24 cellular contexts compared by ENCODE assay signal in the genomic region with DNA sequence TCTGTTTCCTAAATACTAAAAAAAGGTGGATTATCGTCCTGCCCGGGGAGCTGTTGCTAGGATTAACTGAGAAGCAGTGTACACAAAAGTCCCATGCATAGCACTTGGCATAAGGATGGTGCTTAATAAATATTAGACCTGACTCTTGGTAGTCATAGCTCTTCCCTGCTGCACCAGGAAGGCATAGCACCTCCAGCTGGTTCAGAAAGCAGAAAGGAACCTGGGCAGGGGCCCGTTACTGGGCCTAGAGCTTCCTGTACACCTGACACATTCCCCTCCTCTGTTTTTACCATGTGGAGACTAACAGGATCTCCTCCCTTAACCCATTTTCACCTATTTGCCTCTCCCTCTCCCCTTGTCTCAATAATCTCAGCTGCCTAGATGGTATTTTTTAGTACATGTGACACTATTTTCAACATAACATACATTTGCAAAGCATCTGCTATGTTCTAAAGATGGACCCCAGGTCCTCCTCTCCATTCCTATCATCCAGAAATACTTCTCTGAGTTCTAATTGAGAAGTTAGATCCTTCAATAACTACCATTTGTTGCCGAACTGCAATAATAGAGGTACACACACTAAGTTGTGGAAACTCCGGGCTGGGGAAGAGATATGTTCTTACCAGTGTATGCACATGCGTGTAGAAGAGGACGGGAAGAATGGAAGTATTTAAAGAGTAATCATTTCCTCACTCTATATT. TPM values are rescaled to one million over a fixed set of nuclear protein-coding genes. Genes with fewer than 3 reads are reported as not detected.
DNase-seq lines count a peak whose midpoint lies in the region; ATAC-seq and TF ChIP-seq lines count a peak whose summit lies in the region.
"Had no signal": no experiment of that assay in that cellular context is flagged by ENCODE, and none has a peak within 500 bp of the region (broad histone marks: within the 10 kb centered on the region; RNA-seq: fewer than 3 reads in every experiment).

No MANE protein-coding gene starts in this region.

- H3K9me3 Mint-ChIP-seq in activated CD8-positive, alpha-beta T cell treated with anti-CD3 and anti-CD28 coated beads for 36 hours = peaks cover 2% of the 10 kb centered on the region
- H3K9me3 Mint-ChIP-seq in activated CD8-positive, alpha-beta T cell treated with anti-CD3 and anti-CD28 coated beads, Interleukin-2, amount 10 ng/mL, durations not matched to agents 7 days and 5 days (ENCODE audit: insufficient read depth) = no peaks in the 10 kb centered on the region
- peaks cover 13% of the 10 kb centered on the region for H3K9me3 Mint-ChIP-seq in glutamatergic neuron (ENCODE audit: unreplicated experiment)
- H3K9me3 Mint-ChIP-seq: natural killer cell; stimulated activated naive CD8-positive, alpha-beta T cell treated with anti-CD3 and anti-CD28 coated beads, Interleukin-15, amount 100 ng/mL, for 72 hours had no signal

- H3K9me3 ChIP-seq in subcutaneous abdominal adipose tissue (ENCODE audit: control insufficient read depth in 5 of 5, low read length in 5 of 5) (no peaks in the 10 kb centered on the region), spleen (peaks cover 0 to 2% (median 0%) of the 10 kb centered on the region in 8 donors), smooth muscle cell (replicated peaks; ENCODE audit: low read depth) (no peaks in the 10 kb centered on the region)
- H3K9me3 ChIP-seq: pancreas, upper lobe of right lung had no signal

- no peak for TF ChIP-seq CTCF in activated CD8-positive, alpha-beta T cell treated with anti-CD3 and anti-CD28 coated beads for 36 hours (IDR thresholded peaks at IDR 0.05)
- TF ChIP-seq CTCF in glutamatergic neuron (IDR thresholded peaks at IDR 0.05; ENCODE audit: partially characterized antibody, unreplicated experiment) (no peak), spleen (IDR thresholded peaks at IDR 0.05 in 8 of 11, conservative IDR thresholded peaks at IDR 0.05 in 3 of 11) (no peak), smooth muscle cell (IDR thresholded peaks at IDR 0.05; ENCODE audit: borderline replicate concordance, insufficient read depth, poor library complexity, severe bottlenecking) (no peak)

- in situ Hi-C loops in SK-MEL-5 (cut with HindIII; ENCODE audit: low pct_unique_long_range_greater_than_20kb, low sequenced_read_pairs) = no loop called here

- peaks cover 10% of the 10 kb centered on the region for H3K79me2 ChIP-seq in smooth muscle cell (ENCODE audit: low read depth)

- CTCF ChIA-PET in activated CD8-positive, alpha-beta T cell treated with anti-CD3 and anti-CD28 coated beads for 36 hours (lab: Charles Lee) = interaction anchor here (1.4 to 2.6 kb wide), 6 partner anchors 8 to 57 kb away, joined by 3 to 12 read pairs (median 4); partner anchors contain the start of gene TRMO
- CTCF ChIA-PET in activated CD8-positive, alpha-beta T cell treated with anti-CD3 and anti-CD28 coated beads, Interleukin-2, amount 10 ng/mL, durations not matched to agents 7 days and 5 days (lab: Charles Lee) = interaction anchor here (0.6 to 2.0 kb wide), 9 partner anchors 10 to 90 kb away, joined by 3 to 21 read pairs (median 4); partner anchors contain the start of gene TRMO

- H3K27me3 ChIP-seq in subcutaneous abdominal adipose tissue (ENCODE audit: control insufficient read depth in 5 of 5, insufficient read depth in 4 of 5, low read length in 5 of 5) (no peaks in the 10 kb centered on the region), spleen (replicated peaks in 1 of 7) (no peaks in the 10 kb centered on the region), smooth muscle cell (ENCODE audit: low read depth) (no peaks in the 10 kb centered on the region)
- H3K27me3 ChIP-seq: pancreas, upper lobe of right lung had no signal

- peaks cover 35% of the 10 kb centered on the region for H3K4me1 Mint-ChIP-seq in activated CD8-positive, alpha-beta T cell treated with anti-CD3 and anti-CD28 coated beads for 36 hours (ENCODE audit: low read depth)
- H3K4me1 Mint-ChIP-seq in activated CD8-positive, alpha-beta T cell treated with anti-CD3 and anti-CD28 coated beads, Interleukin-2, amount 10 ng/mL, durations not matched to agents 7 days and 5 days (ENCODE audit: low read depth) = peaks cover 22% of the 10 kb centered on the region
- peaks cover 41% of the 10 kb centered on the region for H3K4me1 Mint-ChIP-seq in glutamatergic neuron (ENCODE audit: low read depth, unreplicated experiment)

- no peaks in the 10 kb centered on the region for H3K27me3 Mint-ChIP-seq in activated CD8-positive, alpha-beta T cell treated with anti-CD3 and anti-CD28 coated beads for 36 hours
- H3K27me3 Mint-ChIP-seq in activated CD8-positive, alpha-beta T cell treated with anti-CD3 and anti-CD28 coated beads, Interleukin-2, amount 10 ng/mL, durations not matched to agents 7 days and 5 days (ENCODE audit: low read depth) = no peaks in the 10 kb centered on the region
- H3K27me3 Mint-ChIP-seq in glutamatergic neuron (ENCODE audit: unreplicated experiment) = peaks cover 18% of the 10 kb centered on the region
- H3K27me3 Mint-ChIP-seq: activated CD8-positive, alpha-beta memory T cell treated with anti-CD3 and anti-CD28 coated beads, Interleukin-2, amount 10 ng/mL, durations not matched to agents 7 days and 5 days; stimulated activated naive CD8-positive, alpha-beta T cell treated with anti-CD3 and anti-CD28 coated beads, Interleukin-15, amount 100 ng/mL, for 72 hours had no signal

- POLR2A ChIA-PET in activated CD8-positive, alpha-beta T cell treated with anti-CD3 and anti-CD28 coated beads for 36 hours (lab: Charles Lee) = interaction anchor here (0.8 to 7.1 kb wide), 5 partner anchors 8 to 58 kb away, joined by 3 to 40 read pairs (median 5); partner anchors contain the start of gene HEMGN
- POLR2A ChIA-PET in activated CD8-positive, alpha-beta T cell treated with anti-CD3 and anti-CD28 coated beads, Interleukin-2, amount 10 ng/mL, durations not matched to agents 7 days and 5 days (lab: Charles Lee) = interaction anchor here (0.8 to 10.3 kb wide), 3 partner anchors 10 to 58 kb away, joined by 3 to 110 read pairs (median 3); partner anchors contain the start of gene TRMO

- H3K36me3 Mint-ChIP-seq in activated CD8-positive, alpha-beta T cell treated with anti-CD3 and anti-CD28 coated beads for 36 hours (ENCODE audit: low read depth) = peaks cover 7% of the 10 kb centered on the region
- no peaks in the 10 kb centered on the region for H3K36me3 Mint-ChIP-seq in activated CD8-positive, alpha-beta T cell treated with anti-CD3 and anti-CD28 coated beads, Interleukin-2, amount 10 ng/mL, durations not matched to agents 7 days and 5 days (ENCODE audit: low read depth)
- H3K36me3 Mint-ChIP-seq in glutamatergic neuron (ENCODE audit: unreplicated experiment) = peaks cover 5% of the 10 kb centered on the region
- H3K36me3 Mint-ChIP-seq: natural killer cell had no signal

- H3K4me1 ChIP-seq in subcutaneous abdominal adipose tissue (ENCODE audit: control insufficient read depth in 5 of 5, insufficient read depth in 5 of 5, low read length in 5 of 5) (peaks cover 11 to 29% (median 19%) of the 10 kb centered on the region in 5 donors), spleen (peaks cover 0 to 17% (median 9%) of the 10 kb centered on the region in 6 donors), smooth muscle cell (ENCODE audit: low read depth) (peaks cover 13% of the 10 kb centered on the region)
- H3K4me1 ChIP-seq: pancreas had no signal

- no peak overlapping the region for H3K4me3 Mint-ChIP-seq in activated CD8-positive, alpha-beta T cell treated with anti-CD3 and anti-CD28 coated beads for 36 hours
- H3K4me3 Mint-ChIP-seq in activated CD8-positive, alpha-beta T cell treated with anti-CD3 and anti-CD28 coated beads, Interleukin-2, amount 10 ng/mL, durations not matched to agents 7 days and 5 days = no peak overlapping the region
- peak overlapping the region; percentile 67 for H3K4me3 Mint-ChIP-seq in glutamatergic neuron (ENCODE audit: unreplicated experiment)
- H3K4me3 Mint-ChIP-seq: activated CD8-positive, alpha-beta memory T cell treated with anti-CD3 and anti-CD28 coated beads, Interleukin-2, amount 10 ng/mL, durations not matched to agents 7 days and 5 days; B cell; natural killer cell; stimulated activated naive CD8-positive, alpha-beta T cell treated with anti-CD3 and anti-CD28 coated beads, Interleukin-15, amount 100 ng/mL, for 72 hours had no signal

- peaks cover 5% of the 10 kb centered on the region for H3F3A ChIP-seq in smooth muscle cell (ENCODE audit: low read depth)

- H3K4me3 ChIP-seq in subcutaneous abdominal adipose tissue (ENCODE audit: low read depth in 1 of 5, low read length in 5 of 5) = no peak overlapping the region
- no peak overlapping the region for H3K4me3 ChIP-seq in spleen
- no peak overlapping the region for H3K4me3 ChIP-seq in smooth muscle cell
- H3K4me3 ChIP-seq: pancreas, upper lobe of right lung had no signal

- no peak overlapping the region for H3K4me2 ChIP-seq in smooth muscle cell

- intact Hi-C loops in activated CD8-positive, alpha-beta T cell treated with anti-CD3 and anti-CD28 coated beads for 36 hours (cut with micrococcal nuclease) = no loop called here
- intact Hi-C loops in spleen (cut with DNase I; ENCODE audit: low total_unique reads) = loop anchor here (5.0 to 10.0 kb wide), 3 partner anchors 55 to 272 kb away; partner anchors contain the start of gene TRMO

- peak overlapping the region; percentile 58 for H3K27ac ChIP-seq in subcutaneous abdominal adipose tissue (ENCODE audit: low read depth, low read length)
- no peak overlapping the region for H3K27ac ChIP-seq in spleen
- H3K27ac ChIP-seq in smooth muscle cell (ENCODE audit: low read depth) = no peak overlapping the region
- H3K27ac ChIP-seq: pancreas, upper lobe of right lung had no signal

- no peaks in the 10 kb centered on the region for H4K20me1 ChIP-seq in smooth muscle cell (ENCODE audit: low read depth)

- ATAC-seq in activated CD8-positive, alpha-beta T cell treated with anti-CD3 and anti-CD28 coated beads for 36 hours = no peak
- ATAC-seq in activated CD8-positive, alpha-beta T cell treated with anti-CD3 and anti-CD28 coated beads, Interleukin-2, amount 10 ng/mL, durations not matched to agents 7 days and 5 days = no peak
- ATAC-seq in HG02870 (IDR thresholded peaks at IDR 0.05; ENCODE audit: unreplicated experiment) = no peak
- ATAC-seq: activated CD8-positive, alpha-beta memory T cell treated with anti-CD3 and anti-CD28 coated beads, Interleukin-2, amount 10 ng/mL, durations not matched to agents 7 days and 5 days; natural killer cell; pancreas; stimulated activated naive CD8-positive, alpha-beta T cell treated with anti-CD3 and anti-CD28 coated beads, Interleukin-15, amount 100 ng/mL, for 72 hours; upper lobe of right lung had no signal

- H3K9ac ChIP-seq in subcutaneous abdominal adipose tissue (ENCODE audit: low read length in 5 of 5) = peak overlapping the region in 1 of 5 donors; percentile 49
- H3K9ac ChIP-seq in smooth muscle cell (ENCODE audit: low read depth) = no peak overlapping the region

- H2AFZ ChIP-seq in smooth muscle cell (ENCODE audit: low read depth) = no peak overlapping the region

- no peak for TF ChIP-seq POLR2A in spleen (IDR thresholded peaks at IDR 0.05)

- peak overlapping the region; percentile 40 for H3K27ac Mint-ChIP-seq in activated CD8-positive, alpha-beta T cell treated with anti-CD3 and anti-CD28 coated beads for 36 hours
- H3K27ac Mint-ChIP-seq in activated CD8-positive, alpha-beta T cell treated with anti-CD3 and anti-CD28 coated beads, Interleukin-2, amount 10 ng/mL, durations not matched to agents 7 days and 5 days = no peak overlapping the region
- peak overlapping the region; percentile 57 for H3K27ac Mint-ChIP-seq in glutamatergic neuron (ENCODE audit: unreplicated experiment)
- H3K27ac Mint-ChIP-seq: activated CD8-positive, alpha-beta memory T cell treated with anti-CD3 and anti-CD28 coated beads, Interleukin-2, amount 10 ng/mL, durations not matched to agents 7 days and 5 days; activated T-helper 2 cell treated with anti-CD3 and anti-CD28 coated beads, Interferon-gamma antibody, Interleukin-2, Interleukin-4, amounts not matched to agents 10 μg/mL and 5 μg/mL and 100 μg/mL, durations not matched to agents 14 hours and 24 hours and 36 hours; B cell; natural killer cell; stimulated activated naive CD8-positive, alpha-beta T cell treated with anti-CD3 and anti-CD28 coated beads, Interleukin-15, amount 100 ng/mL, for 72 hours had no signal

- no peaks in the 10 kb centered on the region for H3K36me3 ChIP-seq in subcutaneous abdominal adipose tissue (ENCODE audit: control insufficient read depth in 5 of 5, insufficient read depth in 5 of 5, low read length in 5 of 5)
- no peaks in the 10 kb centered on the region for H3K36me3 ChIP-seq in spleen
- H3K36me3 ChIP-seq in smooth muscle cell (ENCODE audit: low read depth) = no peaks in the 10 kb centered on the region
- H3K36me3 ChIP-seq: pancreas, upper lobe of right lung had no signal

- 78 to 85% (median 84%) methylated on average over 7 of the region's 7 CpGs for WGBS in spleen, 5 donors
- 88% methylated on average over 7 of the region's 7 CpGs for WGBS in smooth muscle cell (ENCODE audit: low lambda C conversion rate)

- DNase-seq in activated CD8-positive, alpha-beta T cell treated with anti-CD3 and anti-CD28 coated beads for 36 hours = no peak
- DNase-seq in activated CD8-positive, alpha-beta T cell treated with anti-CD3 and anti-CD28 coated beads, Interleukin-2, amount 10 ng/mL, durations not matched to agents 7 days and 5 days = no peak
- DNase-seq in SK-MEL-5 (ENCODE audit: low read depth, low spot score) = peak; percentile 1
- DNase-seq in glutamatergic neuron = no peak
- DNase-seq in spleen = no peak
- no peak for DNase-seq in smooth muscle cell (lab: John Stamatoyannopoulos, UW; ENCODE audit: unreplicated experiment)
- DNase-seq: activated CD8-positive, alpha-beta memory T cell treated with anti-CD3 and anti-CD28 coated beads, Interleukin-2, amount 10 ng/mL, durations not matched to agents 7 days and 5 days; central memory CD4-positive, alpha-beta T cell; islet precursor cell; natural killer cell; NCI-H1105 treated with DMSO at 0.1 percent for 48 hours; NCI-H510A; pancreas; RPMI8226; stimulated activated CD4-positive, alpha-beta T cell treated with anti-CD3 and anti-CD28 coated beads, Interleukin-2, amount 100 ng/mL, for 48 hours; stimulated activated naive CD8-positive, alpha-beta T cell treated with anti-CD3 and anti-CD28 coated beads, Interleukin-15, amount 100 ng/mL, for 72 hours; upper lobe of right lung had no signal

RNA-seq across cellular contexts. Expression of gene ANP32B, which starts 3.2 kb away (rescaled TPM):
- 100 to 1,000 TPM; 374 to 389 TPM for total RNA-seq in activated CD8-positive, alpha-beta T cell treated with anti-CD3 and anti-CD28 coated beads for 36 hours
- 100 to 1,000 TPM; 347 to 354 TPM for total RNA-seq in activated CD8-positive, alpha-beta T cell treated with anti-CD3 and anti-CD28 coated beads, Interleukin-2, amount 10 ng/mL, durations not matched to agents 7 days and 5 days
- total RNA-seq in SK-MEL-5 (2014; rRNA removed; shearing (Covaris generic)) = 13.6 and 14.4 TPM in 2 replicates
- polyA plus RNA-seq in SK-MEL-5 (2015; cell fraction: cytosol; rRNA removed) = 124 and 130 TPM in 2 replicates
- 25.6 and 30.5 TPM in 2 replicates for polyA plus RNA-seq in SK-MEL-5 (2015; cell fraction: nucleus; rRNA removed)
- total RNA-seq in glutamatergic neuron (ENCODE audit: unreplicated experiment) (108 TPM), spleen (100 to 1,000 TPM in 3 of 7 donors, 10 to 100 TPM in 4; 39.1 to 120 (median 98.3) TPM), smooth muscle cell (11.9 and 21.3 TPM in 2 replicates)
- polyA plus RNA-seq in spleen (100 to 1,000 TPM; 115 to 156 (median 152) TPM), smooth muscle cell (52.4 and 69.8 TPM in 2 replicates)

RNA-seq across cellular contexts. Expression of gene HEMGN, which starts 42.0 kb away (rescaled TPM):
- total RNA-seq in activated CD8-positive, alpha-beta T cell treated with anti-CD3 and anti-CD28 coated beads for 36 hours = 1 to 10 TPM; 1.2 to 1.4 TPM
- 1 to 10 TPM; 1.2 to 1.6 TPM for total RNA-seq in activated CD8-positive, alpha-beta T cell treated with anti-CD3 and anti-CD28 coated beads, Interleukin-2, amount 10 ng/mL, durations not matched to agents 7 days and 5 days
- total RNA-seq in SK-MEL-5 (2014; rRNA removed; shearing (Covaris generic)) = not detected in 2 replicates
- not detected in 2 replicates for polyA plus RNA-seq in SK-MEL-5 (2015; cell fraction: cytosol; rRNA removed)
- not detected in 2 replicates for polyA plus RNA-seq in SK-MEL-5 (2015; cell fraction: nucleus; rRNA removed)
- total RNA-seq in glutamatergic neuron (ENCODE audit: unreplicated experiment) (not detected), spleen (10 to 100 TPM in 1 of 7 donors, 1 to 10 TPM in 5, under 1 TPM in 1; 0.76 to 26.6 (median 4.7) TPM), smooth muscle cell (not detected in 2 replicates)
- polyA plus RNA-seq in spleen (under 1 TPM; 0.13 to 0.64 (median 0.32) TPM), smooth muscle cell (not detected in 2 replicates)
- total RNA-seq: A172, B cell, LHCN-M2, lung microvascular endothelial cell, upper lobe of right lung had no signal
- polyA plus RNA-seq: pancreas had no signal

RNA-seq across cellular contexts. Expression of gene TRMO, which starts 57.6 kb away (rescaled TPM):
- 10 to 100 TPM; 12.6 to 13.3 TPM for total RNA-seq in activated CD8-positive, alpha-beta T cell treated with anti-CD3 and anti-CD28 coated beads for 36 hours
- 10 to 100 TPM; 18.7 to 19.2 TPM for total RNA-seq in activated CD8-positive, alpha-beta T cell treated with anti-CD3 and anti-CD28 coated beads, Interleukin-2, amount 10 ng/mL, durations not matched to agents 7 days and 5 days
- 28.6 and 32.6 TPM in 2 replicates for total RNA-seq in SK-MEL-5 (2014; rRNA removed; shearing (Covaris generic))
- 12.8 and 14.8 TPM in 2 replicates for polyA plus RNA-seq in SK-MEL-5 (2015; cell fraction: cytosol; rRNA removed)
- 26.4 and 40.7 TPM in 2 replicates for polyA plus RNA-seq in SK-MEL-5 (2015; cell fraction: nucleus; rRNA removed)
- 11.2 TPM for total RNA-seq in glutamatergic neuron (ENCODE audit: unreplicated experiment)
- 10 to 100 TPM; 16.8 to 58.6 (median 28.3) TPM for total RNA-seq in spleen
- polyA plus RNA-seq in spleen = 10 to 100 TPM; 11.2 to 13.0 (median 12.5) TPM
- total RNA-seq in smooth muscle cell = 8.1 and 17.9 TPM in 2 replicates
- polyA plus RNA-seq in smooth muscle cell = 5.5 and 5.8 TPM in 2 replicates
